In genomic region chr14:72744416-72745120, GRCh38 we compare ENCODE assay signal across 18 cellular contexts.
A peak's percentile ranks its signal among the peaks of the same experiment; 100 is the strongest.
DNase-seq lines count a peak whose midpoint lies in the region; ATAC-seq, FAIRE-seq and TF ChIP-seq lines count a peak whose summit lies in the region.
"Had no signal": no experiment of that assay in that cellular context is flagged by ENCODE, and none has a peak within 500 bp of the region (broad histone marks: within the 10 kb centered on the region; RNA-seq: fewer than 3 reads in every experiment).

No MANE protein-coding gene starts in this region.

- no peak overlapping the region for H2BK15ac ChIP-seq in H9 (ENCODE audit: low read depth, low read length)

- H3K4me1 ChIP-seq in left ventricle myocardium inferior (peaks cover 50% of the 10 kb centered on the region), H9 (ENCODE audit: insufficient read depth, low read length) (no peaks in the 10 kb centered on the region)

- intact Hi-C loops in left ventricle myocardium inferior (cut with micrococcal nuclease) (no loop called here), left cardiac atrium (cut with DNase I) (no loop called here), dorsolateral prefrontal cortex (cut with DNase I) (no loop called here)

- H3K23me2 ChIP-seq in H9 (ENCODE audit: insufficient read length, low read depth, low read length, poor library complexity, severe bottlenecking): no peaks in the 10 kb centered on the region

- H3K79me2 ChIP-seq in H9 (ENCODE audit: insufficient read depth, low read length): no peaks in the 10 kb centered on the region

- in situ Hi-C loops in KBM-7 (cut with MboI; ENCODE audit: low pct_unique_long_range_greater_than_20kb, low sequenced_read_pairs): no loop called here

- H3K56ac ChIP-seq in H9 (ENCODE audit: insufficient read length, low read depth, low read length): no peak overlapping the region

- peaks cover 16 to 17% of the 10 kb centered on the region in 2 experiments for H3K9me3 Mint-ChIP-seq in H9

- H3K27ac ChIP-seq in left ventricle myocardium inferior (replicated peaks) (peak overlapping the region; percentile 14), dorsolateral prefrontal cortex (peak overlapping the region in 48 of 59 donors; percentile 18 to 88 (median 78)), H9 (ENCODE audit: insufficient read length, low read depth, low read length) (no peak overlapping the region)

- no peak overlapping the region for H3K9ac ChIP-seq in H9 (ENCODE audit: extremely low read depth, insufficient read length, low read length)

- no peak overlapping the region for H2BK120ac ChIP-seq in H9 (ENCODE audit: low read depth, low read length, poor library complexity, severe bottlenecking)

- H2BK12ac ChIP-seq in H9 (ENCODE audit: insufficient read length, low read depth, low read length): no peak overlapping the region

- no peak overlapping the region for H2AK5ac ChIP-seq in H9 (ENCODE audit: insufficient read length, low read length)

- peaks cover 7% of the 10 kb centered on the region for H3K9me3 ChIP-seq in left ventricle myocardium inferior (replicated peaks)
- peaks cover 8% of the 10 kb centered on the region for H3K9me3 ChIP-seq in H9 (ENCODE audit: control insufficient read depth, low read depth, low read length)

- no peak overlapping the region for H3K4me2 ChIP-seq in H9 (ENCODE audit: insufficient read depth, insufficient read length, low read length)

- no peak overlapping the region; the same call in 1 of the 2 replicates for H3K14ac ChIP-seq in H9 (ENCODE audit: insufficient read depth, low read length)

- H2BK5ac ChIP-seq in H9 (ENCODE audit: insufficient read length, low read length): no peak overlapping the region

- no peak overlapping the region for H4K5ac ChIP-seq in H9 (ENCODE audit: insufficient read length, low read depth, low read length)

- no peak overlapping the region for H4K8ac ChIP-seq in H9 (replicated peaks; ENCODE audit: insufficient read length, low read depth, low read length)

- peak; percentile 42 for FAIRE-seq in urothelium cell line (lab: Jason Lieb, UNC)
- FAIRE-seq: GM12892, H1, HepG2 had no signal

- H2BK20ac ChIP-seq in H9 (ENCODE audit: low read depth, low read length, poor library complexity, severe bottlenecking): no peak overlapping the region

- no peak for DNase-seq in left ventricle myocardium inferior
- DNase-seq in left cardiac atrium: no peak
- no peak for DNase-seq in dorsolateral prefrontal cortex
- DNase-seq in mesenteric fat pad (ENCODE audit: low spot score): peak; percentile 37
- DNase-seq in urothelium cell line (ENCODE audit: low spot score): no peak
- DNase-seq in H9: no peak
- no peak for DNase-seq in GM10266 (ENCODE audit: extremely low spot score)
- DNase-seq in KBM-7: no peak
- DNase-seq: AML-193, COR-L47, GF-D8, NCI-H1092 treated with DMSO at 0.1 percent for 48 hours, NCI-H1694, NCI-H2227 treated with DMSO at 0.1 percent for 48 hours, NCI-H524 had no signal

- peaks cover 6 to 13% of the 10 kb centered on the region in 2 experiments for H3K4me1 Mint-ChIP-seq in H9

- TF ChIP-seq CTCF in left ventricle myocardium inferior (IDR thresholded peaks at IDR 0.05; ENCODE audit: borderline replicate concordance) (no peak), dorsolateral prefrontal cortex (IDR thresholded peaks at IDR 0.05 in 54 of 56, conservative IDR thresholded peaks at IDR 0.05 in 2 of 56; ENCODE audit: low read depth in 1 of 56, partially characterized antibody in 56 of 56) (no peak), H9 (conservative IDR thresholded peaks at IDR 0.05) (no peak), GM10266 (IDR thresholded peaks at IDR 0.05; ENCODE audit: control insufficient read depth, insufficient read depth, low read depth, missing control alignments) (no peak)

- no peak overlapping the region for H3T11ph ChIP-seq in H9 (ENCODE audit: low read length)

- no peak overlapping the region for H3K4ac ChIP-seq in H9 (ENCODE audit: low read depth, low read length)

- no peak overlapping the region for H3K27ac Mint-ChIP-seq in H9

- no peak overlapping the region for H2AFZ ChIP-seq in H9 (ENCODE audit: low read length)

- no peak overlapping the region for H4K91ac ChIP-seq in H9 (ENCODE audit: insufficient read length, low read depth, low read length)

- no peak for ATAC-seq in left cardiac atrium
- ATAC-seq: HepG2 had no signal

- peaks cover 4 to 13% (median 4%) of the 10 kb centered on the region in 3 experiments; a peak in 5 of 7 replicates for H3K36me3 Mint-ChIP-seq in H9 (ENCODE audit: insufficient read depth in 1 of 3, low read depth in 3 of 3)

- H3K23ac ChIP-seq in H9 (ENCODE audit: insufficient read length, low read depth, low read length): no peak overlapping the region

- H3K27me3 Mint-ChIP-seq in H9 (ENCODE audit: low read depth): peaks cover 5% of the 10 kb centered on the region

- H3K27me3 ChIP-seq in left ventricle myocardium inferior (ENCODE audit: low read depth) (no peaks in the 10 kb centered on the region), dorsolateral prefrontal cortex (no peaks in the 10 kb centered on the region), H9 (ENCODE audit: insufficient read depth, low read length) (no peaks in the 10 kb centered on the region)

- WGBS in H9 (ENCODE audit: extremely low coverage, insufficient read length, low lambda C conversion rate): no CpG with 5 or more reads among the region's 8 CpGs

- H3K18ac ChIP-seq in H9 (ENCODE audit: insufficient read length, low read depth, low read length): no peak overlapping the region

- no peaks in the 10 kb centered on the region for H4K20me1 ChIP-seq in H9 (ENCODE audit: control insufficient read depth, insufficient read depth, insufficient read length)

- H3K36me3 ChIP-seq in left ventricle myocardium inferior: peaks cover 12% of the 10 kb centered on the region

- H3K4me3 Mint-ChIP-seq in H9: no peak overlapping the region; a peak in 1 of 5 replicates

- no peaks in the 10 kb centered on the region for H3K79me1 ChIP-seq in H9 (ENCODE audit: insufficient read depth, low read depth, low read length, poor library complexity, severe bottlenecking)

- H3K4me3 ChIP-seq in left ventricle myocardium inferior (no peak overlapping the region), dorsolateral prefrontal cortex (no peak overlapping the region)
